ENCODE assay signal across 8 cellular contexts in the genomic region with DNA sequence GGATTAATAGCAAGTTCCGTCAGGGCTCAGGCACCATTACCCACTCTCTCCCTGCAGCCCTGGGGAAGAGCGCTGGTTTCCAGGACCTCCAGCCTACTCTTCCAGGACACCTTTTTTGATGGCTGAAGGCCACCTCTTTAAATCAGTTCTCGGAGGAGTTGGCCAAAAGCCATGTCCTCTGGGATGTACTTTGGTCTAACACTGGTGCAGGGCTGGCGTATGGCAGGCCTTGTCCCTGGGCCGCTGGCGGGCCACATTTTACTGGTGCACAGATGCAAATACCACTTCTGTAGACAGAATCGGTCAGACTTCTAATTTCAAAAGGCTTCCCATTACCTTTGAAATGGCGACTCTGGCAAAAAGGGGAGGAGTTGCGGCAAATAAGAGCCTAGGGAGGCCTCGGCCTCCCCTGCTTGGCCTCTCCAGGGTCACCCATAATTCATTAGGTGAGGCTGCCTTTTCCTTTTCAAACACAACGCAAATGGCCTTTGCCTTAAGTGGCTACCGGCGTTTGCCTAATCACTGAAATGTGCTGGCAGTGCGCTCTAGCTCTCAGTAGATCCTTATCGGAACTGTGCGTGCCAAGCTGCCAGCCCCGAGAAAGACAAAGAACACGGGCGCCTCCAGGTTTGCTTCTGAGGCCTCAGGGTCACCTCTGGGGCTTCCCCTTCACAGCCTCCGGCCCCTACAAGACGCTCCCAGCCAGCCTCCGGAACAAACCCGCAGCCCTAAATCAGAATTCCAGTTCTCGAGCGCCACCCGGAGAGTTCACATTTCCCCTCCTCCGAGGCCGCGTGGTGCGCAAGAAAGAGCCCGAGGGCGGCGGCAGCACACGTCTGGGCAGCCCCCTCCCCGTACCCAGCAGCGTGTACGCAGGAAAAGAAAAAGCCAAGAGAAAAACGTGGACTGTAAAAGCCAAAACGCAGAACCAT.
DNase-seq lines count a peak whose midpoint lies in the region; ATAC-seq and TF ChIP-seq lines count a peak whose summit lies in the region.

No MANE protein-coding gene starts in this region.

- H3K79me1 ChIP-seq in mesendoderm (ENCODE audit: low read length), result no peaks in the 10 kb centered on the region

- H4K8ac ChIP-seq in mesendoderm (ENCODE audit: low read depth, low read length), result no peak overlapping the region

- no CpG with 5 or more reads among the region's 39 CpGs for WGBS in mesendoderm (ENCODE audit: extremely low coverage, insufficient coverage, low lambda C conversion rate)

- H3K36me3 Mint-ChIP-seq in T-helper 17 cell (ENCODE audit: low read depth) (no peaks in the 10 kb centered on the region), brain (peaks cover 5% of the 10 kb centered on the region)

- H3K4me1 Mint-ChIP-seq in T-helper 17 cell (peaks cover 21% of the 10 kb centered on the region), brain (peaks cover 50% of the 10 kb centered on the region)

- no peak overlapping the region for H4K5ac ChIP-seq in mesendoderm (ENCODE audit: low read length)

- H3K9me3 ChIP-seq in BLaER1 (peaks cover 50% of the 10 kb centered on the region), T-helper 17 cell (ENCODE audit: control insufficient read depth, low read length, poor library complexity, severe bottlenecking) (no peaks in the 10 kb centered on the region), stomach smooth muscle (ENCODE audit: control insufficient read depth in 2 of 2, low read length in 2 of 2) (no peaks in the 10 kb centered on the region)

- H3K4me1 ChIP-seq in BLaER1 (peaks cover 61% of the 10 kb centered on the region), mesendoderm (ENCODE audit: control insufficient read depth, low read depth, low read length) (no peaks in the 10 kb centered on the region), stomach smooth muscle (ENCODE audit: control insufficient read depth, insufficient read depth, low read length) (peaks cover 54% of the 10 kb centered on the region)

- H2BK120ac ChIP-seq in mesendoderm (ENCODE audit: low read depth, low read length), result no peak overlapping the region

- no peak for TF ChIP-seq CTCF in brain (conservative IDR thresholded peaks at IDR 0.05)

- peak overlapping the region; percentile 91 for H3K4me3 Mint-ChIP-seq in T-helper 17 cell
- peak overlapping the region; percentile 30 to 87 (median 82) for H3K4me3 Mint-ChIP-seq in brain

- no peak overlapping the region for H3K23ac ChIP-seq in mesendoderm (ENCODE audit: low read length)

- no peak overlapping the region for H2BK15ac ChIP-seq in mesendoderm (replicated peaks; ENCODE audit: low read depth)

- H3K36me3 ChIP-seq in BLaER1 (no peaks in the 10 kb centered on the region), mesendoderm (ENCODE audit: control insufficient read depth, insufficient read depth, low read length) (no peaks in the 10 kb centered on the region), stomach smooth muscle (ENCODE audit: control insufficient read depth in 2 of 2, insufficient read depth in 2 of 2, low read length in 2 of 2) (no peaks in the 10 kb centered on the region)

- H3K27me3 ChIP-seq in BLaER1 (no peaks in the 10 kb centered on the region), mesendoderm (ENCODE audit: insufficient read depth, low read length, poor library complexity) (no peaks in the 10 kb centered on the region), stomach smooth muscle (ENCODE audit: control insufficient read depth in 1 of 2, insufficient read depth in 2 of 2, low read length in 2 of 2) (peaks cover 0 to 29% of the 10 kb centered on the region in 2 donors)

- peak overlapping the region; percentile 73 for H3K4me3 ChIP-seq in BLaER1
- H3K4me3 ChIP-seq in mesendoderm (ENCODE audit: low read length), result no peak overlapping the region
- peak overlapping the region; percentile 60 to 64 for H3K4me3 ChIP-seq in stomach smooth muscle (ENCODE audit: low read length in 2 of 2)

- peak overlapping the region; percentile 67 for H3K56ac ChIP-seq in mesendoderm (ENCODE audit: low read length)

- H2AK5ac ChIP-seq in mesendoderm (ENCODE audit: low read length), result no peak overlapping the region

- H3K27ac Mint-ChIP-seq in T-helper 17 cell (peak overlapping the region; percentile 98), brain (peak overlapping the region in 3 of 5 experiments; percentile 93 to 97 (median 94))

- H3K9me3 Mint-ChIP-seq in brain, result peaks cover 0 to 31% (median 4%) of the 10 kb centered on the region in 5 experiments

- DNase-seq in HK-2 (ENCODE audit: unreplicated experiment) (peak; percentile 64), T-helper 17 cell (peak in 2 of 3 donors; percentile 20 to 39), mesendoderm (peak; percentile 40)

- H3K4ac ChIP-seq in mesendoderm (ENCODE audit: low read depth, low read length), result no peak overlapping the region

- H3K4me2 ChIP-seq in BLaER1 (peak overlapping the region; percentile 82), mesendoderm (ENCODE audit: low read length) (peak overlapping the region; percentile 9)

- H2BK5ac ChIP-seq in mesendoderm (ENCODE audit: low read length), result no peak overlapping the region

- H3K9ac ChIP-seq in BLaER1 (peak overlapping the region; percentile 97), mesendoderm (ENCODE audit: low read length) (peak overlapping the region; percentile 50), stomach smooth muscle (ENCODE audit: low read length in 2 of 2) (peak overlapping the region; percentile 51 to 74)

- H3K79me2 ChIP-seq in mesendoderm (ENCODE audit: control insufficient read depth, insufficient read depth, low read length), result no peaks in the 10 kb centered on the region

- H4K20me1 ChIP-seq in BLaER1, result no peaks in the 10 kb centered on the region

- H3K27me3 Mint-ChIP-seq in T-helper 17 cell (no peaks in the 10 kb centered on the region), brain (peaks cover 61% of the 10 kb centered on the region)

- H3K27ac ChIP-seq in BLaER1 (peak overlapping the region; percentile 99), mesendoderm (ENCODE audit: low read depth, low read length) (no peak overlapping the region), stomach smooth muscle (ENCODE audit: low read length) (peak overlapping the region; percentile 90)

- no peak overlapping the region for H3K18ac ChIP-seq in mesendoderm (ENCODE audit: low read length)

- ATAC-seq in T-helper 17 cell (no peak), HG02610 (IDR thresholded peaks at IDR 0.05; ENCODE audit: unreplicated experiment) (no peak), GM21515 (IDR thresholded peaks at IDR 0.05; ENCODE audit: unreplicated experiment) (no peak)
